17 cellular contexts compared by ENCODE assay signal in genomic region chr4:174457468-174457867, GRCh38.
A peak's percentile ranks its signal among the peaks of the same experiment; 100 is the strongest.
DNase-seq lines count a peak whose midpoint lies in the region; ATAC-seq, FAIRE-seq and TF ChIP-seq lines count a peak whose summit lies in the region.
"Had no signal": no experiment of that assay in that cellular context is flagged by ENCODE, and none has a peak within 500 bp of the region (broad histone marks: within the 10 kb centered on the region; RNA-seq: fewer than 3 reads in every experiment).

No MANE protein-coding gene starts in this region.

- no peak overlapping the region for H4K91ac ChIP-seq in H1 (replicated peaks; ENCODE audit: insufficient read length, low read length)

- H3K79me2 ChIP-seq in H1 (ENCODE audit: control insufficient read depth in 1 of 2, insufficient read depth in 2 of 2, low read length in 2 of 2) (no peaks in the 10 kb centered on the region), keratinocyte (ENCODE audit: control insufficient read depth, insufficient read depth, low read length) (no peaks in the 10 kb centered on the region)

- no peak for DNase-seq in H1 (ENCODE audit: low read depth in 1 of 2, low spot score in 2 of 2)
- no peak for DNase-seq in keratinocyte (ENCODE audit: low read depth, low spot score)
- DNase-seq in sigmoid colon, result peak; percentile 75
- no peak for DNase-seq in NCI-H345 (lab: John Stamatoyannopoulos, UW)
- DNase-seq in activated naive CD4-positive, alpha-beta T cell treated with anti-CD3 and anti-CD28 coated beads, Interleukin-2, amount 10 ng/mL, durations not matched to agents 7 days and 5 days, result no peak
- DNase-seq in type B pancreatic cell (ENCODE audit: extremely low spot score, unreplicated experiment), result no peak
- DNase-seq: DND-41, NCI-H1417, NCI-H187, NCI-H226, NCI-H524 treated with DMSO at 0.1 percent for 48 hours, PC-9, SIG-M5 had no signal

- H3K9ac ChIP-seq in H1 (replicated peaks in 1 of 4; ENCODE audit: extremely low read depth in 1 of 4, low read depth in 3 of 4, low read length in 3 of 4), result no peak overlapping the region
- H3K9ac ChIP-seq in keratinocyte (ENCODE audit: control insufficient read depth, extremely low read depth, insufficient read depth, low read length), result no peak overlapping the region

- H3K36me3 Mint-ChIP-seq in activated naive CD4-positive, alpha-beta T cell treated with anti-CD3 and anti-CD28 coated beads, Interleukin-2, amount 10 ng/mL, durations not matched to agents 7 days and 5 days, result no peaks in the 10 kb centered on the region
- no peaks in the 10 kb centered on the region for H3K36me3 Mint-ChIP-seq in type B pancreatic cell
- H3K36me3 Mint-ChIP-seq: CD14-positive monocyte had no signal

- H2AK5ac ChIP-seq in H1 (ENCODE audit: low read depth, low read length), result no peak overlapping the region

- WGBS in H1 (ENCODE audit: extremely low coverage in 1 of 2, insufficient coverage in 1 of 2, insufficient read length in 1 of 2, insufficient replicate concordance in 2 of 2, low coverage in 1 of 2, low lambda C conversion rate in 2 of 2, missing lambda C conversion rate in 1 of 2), 2 experiments, result 94% methylated on average over 6 of the region's 6 CpGs; no CpG with 5 or more reads in 1 of the 2 experiments
- WGBS in sigmoid colon, 2 donors, result 80 to 87% methylated on average over 6 of the region's 6 CpGs

- no peak overlapping the region for H3K18ac ChIP-seq in H1 (ENCODE audit: extremely low read depth, low read length)

- H4K8ac ChIP-seq in H1 (ENCODE audit: extremely low read depth, insufficient read depth, low read length), result no peak overlapping the region

- H2BK12ac ChIP-seq in H1 (ENCODE audit: low read depth, low read length), result no peak overlapping the region

- H2BK20ac ChIP-seq in H1 (ENCODE audit: low read length), result no peak overlapping the region

- no peak for TF ChIP-seq CTCF in H1 (IDR thresholded peaks at IDR 0.05; ENCODE audit: control extremely low read depth in 1 of 3, insufficient read depth in 1 of 3, low read depth in 1 of 3, low read length in 3 of 3)
- TF ChIP-seq CTCF in keratinocyte (optimal IDR thresholded peaks at IDR 0.05 in 1 of 3, IDR thresholded peaks at IDR 0.05 in 1 of 3, conservative IDR thresholded peaks at IDR 0.05 in 1 of 3; ENCODE audit: extremely low read depth in 1 of 3, insufficient read depth in 2 of 3, low read length in 3 of 3), result no peak
- no peak for TF ChIP-seq CTCF in sigmoid colon (IDR thresholded peaks at IDR 0.05)
- no peak for TF ChIP-seq CTCF in type B pancreatic cell (conservative IDR thresholded peaks at IDR 0.05)

- TF ChIP-seq POLR2A in H1 (IDR thresholded peaks at IDR 0.05; ENCODE audit: control extremely low read depth in 1 of 2, low read depth in 2 of 2, low read length in 2 of 2) (no peak), sigmoid colon (IDR thresholded peaks at IDR 0.05) (no peak)

- H3K4ac ChIP-seq in H1 (replicated peaks; ENCODE audit: insufficient read length, low read depth, low read length), result no peak overlapping the region

- H4K5ac ChIP-seq in H1 (ENCODE audit: insufficient read length, low read depth, low read length), result no peak overlapping the region

- H3K4me2 ChIP-seq in H1 (ENCODE audit: insufficient read depth in 1 of 2, low read depth in 2 of 2, low read length in 2 of 2), result no peak overlapping the region
- no peak overlapping the region for H3K4me2 ChIP-seq in keratinocyte (ENCODE audit: control insufficient read depth, extremely low read depth, insufficient read depth, low read depth, low read length)
- H3K4me2 ChIP-seq: PC-9 had no signal

- H2AFZ ChIP-seq in H1 (ENCODE audit: low read length) (peak overlapping the region; percentile 36; the same call in 1 of the 2 replicates), keratinocyte (ENCODE audit: control insufficient read depth, low read length) (peak overlapping the region; percentile 32)
- H2AFZ ChIP-seq: PC-9 had no signal

- H3K27me3 ChIP-seq in H1 (replicated peaks in 1 of 4; ENCODE audit: control insufficient read depth in 3 of 4, extremely low read depth in 1 of 4, insufficient read depth in 3 of 4, low read length in 3 of 4) (no peaks in the 10 kb centered on the region), keratinocyte (ENCODE audit: control insufficient read depth, extremely low read depth, insufficient read depth, low read length) (no peaks in the 10 kb centered on the region), sigmoid colon (no peaks in the 10 kb centered on the region)

- POLR2A ChIA-PET in H1 (lab: Charles Lee; ENCODE audit: partially characterized antibody), result no interaction called here

- H2BK5ac ChIP-seq in H1 (ENCODE audit: low read depth, low read length), result no peak overlapping the region

- H3K14ac ChIP-seq in H1 (ENCODE audit: insufficient read length), result no peak overlapping the region

- H3K27ac ChIP-seq in H1 (ENCODE audit: low read depth, low read length), result no peak overlapping the region
- no peak overlapping the region for H3K27ac ChIP-seq in keratinocyte (ENCODE audit: control insufficient read depth, insufficient read depth, low read length)
- H3K27ac ChIP-seq in sigmoid colon, result peak overlapping the region; percentile 56 to 75 (median 64)
- H3K27ac ChIP-seq: PC-9, RWPE1 had no signal

- dilution Hi-C loops in keratinocyte (cut with MboI; ENCODE audit: extremely low pct_ligation_motif_present, low sequenced_read_pairs), result no loop called here

- H3K9me3 ChIP-seq in H1 (ENCODE audit: insufficient read depth in 2 of 2, low read depth in 1 of 2, low read length in 1 of 2) (no peaks in the 10 kb centered on the region), keratinocyte (ENCODE audit: control insufficient read depth, low read depth, low read length) (no peaks in the 10 kb centered on the region), sigmoid colon (no peaks in the 10 kb centered on the region)

- no peak overlapping the region for H2BK120ac ChIP-seq in H1 (replicated peaks; ENCODE audit: low read depth, low read length)

- H3K36me3 ChIP-seq in H1 (ENCODE audit: control insufficient read depth in 2 of 4, insufficient read depth in 4 of 4, low read length in 3 of 4) (no peaks in the 10 kb centered on the region), keratinocyte (ENCODE audit: control insufficient read depth in 2 of 2, extremely low read depth in 1 of 2, insufficient read depth in 2 of 2, low read length in 2 of 2) (no peaks in the 10 kb centered on the region), sigmoid colon (no peaks in the 10 kb centered on the region)

- H4K20me1 ChIP-seq in H1 (replicated peaks in 1 of 2; ENCODE audit: control insufficient read depth in 1 of 2, insufficient read depth in 2 of 2, low read length in 2 of 2) (no peaks in the 10 kb centered on the region), keratinocyte (ENCODE audit: control insufficient read depth, extremely low read depth, insufficient read depth, low read length) (no peaks in the 10 kb centered on the region)

- no peaks in the 10 kb centered on the region for H3K4me1 Mint-ChIP-seq in activated naive CD4-positive, alpha-beta T cell treated with anti-CD3 and anti-CD28 coated beads, Interleukin-2, amount 10 ng/mL, durations not matched to agents 7 days and 5 days
- H3K4me1 Mint-ChIP-seq in type B pancreatic cell (ENCODE audit: unreplicated experiment), result no peaks in the 10 kb centered on the region
- H3K4me1 Mint-ChIP-seq: CD14-positive monocyte had no signal

- FAIRE-seq in H1 (lab: Jason Lieb, UNC), result no peak
- FAIRE-seq in keratinocyte (lab: Jason Lieb, UNC), result no peak

- H3K79me1 ChIP-seq in H1 (ENCODE audit: low read depth, low read length), result no peaks in the 10 kb centered on the region

- H3K4me3 Mint-ChIP-seq in activated naive CD4-positive, alpha-beta T cell treated with anti-CD3 and anti-CD28 coated beads, Interleukin-2, amount 10 ng/mL, durations not matched to agents 7 days and 5 days, result no peak overlapping the region
- no peak overlapping the region for H3K4me3 Mint-ChIP-seq in type B pancreatic cell
- H3K4me3 Mint-ChIP-seq: CD14-positive monocyte had no signal

- CTCF ChIA-PET in H1 (lab: Charles Lee; ENCODE audit: partially characterized antibody), result interaction anchor here (0.8 to 1.4 kb wide), 3 partner anchors 9 to 126 kb away, joined by 3 to 4 read pairs (median 3); no protein-coding TSS in a partner anchor
- CTCF ChIA-PET in activated naive CD4-positive, alpha-beta T cell treated with anti-CD3 and anti-CD28 coated beads, Interleukin-2, amount 10 ng/mL, durations not matched to agents 7 days and 5 days (lab: Charles Lee), result interaction anchor here (0.6 to 1.6 kb wide), 2 partner anchors 11 to 14 kb away, joined by 3 to 5 read pairs; no protein-coding TSS in a partner anchor

- H2BK15ac ChIP-seq in H1 (ENCODE audit: low read length), result no peak overlapping the region

- H3K9me3 Mint-ChIP-seq in activated naive CD4-positive, alpha-beta T cell treated with anti-CD3 and anti-CD28 coated beads, Interleukin-2, amount 10 ng/mL, durations not matched to agents 7 days and 5 days, result no peaks in the 10 kb centered on the region
- H3K9me3 Mint-ChIP-seq in type B pancreatic cell, result peaks cover 5% of the 10 kb centered on the region

- TF ChIP-seq EP300 in H1 (IDR thresholded peaks at IDR 0.05; ENCODE audit: borderline replicate concordance in 1 of 2, low read depth in 2 of 2, low read length in 2 of 2), result no peak
- TF ChIP-seq EP300 in sigmoid colon (IDR thresholded peaks at IDR 0.05), result peak in 1 of 4 donors; percentile 41

- no peak overlapping the region for H3K27ac Mint-ChIP-seq in activated naive CD4-positive, alpha-beta T cell treated with anti-CD3 and anti-CD28 coated beads, Interleukin-2, amount 10 ng/mL, durations not matched to agents 7 days and 5 days
- no peak overlapping the region for H3K27ac Mint-ChIP-seq in type B pancreatic cell
- H3K27ac Mint-ChIP-seq: CD14-positive monocyte had no signal

- TF ChIP-seq RAD21 in H1 (IDR thresholded peaks at IDR 0.05 in 1 of 2, conservative IDR thresholded peaks at IDR 0.05 in 1 of 2; ENCODE audit: low read depth in 2 of 2, low read length in 2 of 2), result no peak

- H3K56ac ChIP-seq in H1 (replicated peaks; ENCODE audit: insufficient read length, low read depth, low read length), result no peak overlapping the region

- intact Hi-C loops in sigmoid colon (cut with DNase I), result loop anchor here (1.0 to 10.0 kb wide), 2 partner anchors 65 to 233 kb away; partner anchors contain the start of gene HPGD

- H3K4me3 ChIP-seq in H1 (ENCODE audit: extremely low read depth in 1 of 4, insufficient read depth in 2 of 4, low read depth in 3 of 4, low read length in 4 of 4), result no peak overlapping the region
- H3K4me3 ChIP-seq in keratinocyte (ENCODE audit: control insufficient read depth in 2 of 3, extremely low read depth in 1 of 3, insufficient read depth in 2 of 3, low read depth in 1 of 3, low read length in 3 of 3), result no peak overlapping the region
- H3K4me3 ChIP-seq in sigmoid colon, result no peak overlapping the region
- H3K4me3 ChIP-seq: PC-9 had no signal

- H3K4me1 ChIP-seq in H1 (replicated peaks in 1 of 4; ENCODE audit: control insufficient read depth in 3 of 4, insufficient read depth in 4 of 4, low read length in 3 of 4) (peaks cover 0 to 4% (median 1%) of the 10 kb centered on the region in 4 experiments; a peak in 1 of 7 replicates), keratinocyte (ENCODE audit: control insufficient read depth, extremely low read depth, insufficient read depth, low read length) (no peaks in the 10 kb centered on the region), sigmoid colon (peaks cover 0 to 82% (median 43%) of the 10 kb centered on the region in 4 donors)

- no peaks in the 10 kb centered on the region for H3K9me1 ChIP-seq in keratinocyte (ENCODE audit: control insufficient read depth, extremely low read depth, insufficient read depth, low read length)

- ATAC-seq in GM19023 (IDR thresholded peaks at IDR 0.05; ENCODE audit: unreplicated experiment), result no peak
- ATAC-seq: SK-N-SH treated with all-trans-retinoic acid at 6 μM for 48 hours had no signal

- no peaks in the 10 kb centered on the region for H3K27me3 Mint-ChIP-seq in activated naive CD4-positive, alpha-beta T cell treated with anti-CD3 and anti-CD28 coated beads, Interleukin-2, amount 10 ng/mL, durations not matched to agents 7 days and 5 days
- H3K27me3 Mint-ChIP-seq in type B pancreatic cell, result no peaks in the 10 kb centered on the region

- no peaks in the 10 kb centered on the region for H3K23me2 ChIP-seq in H1 (ENCODE audit: low read depth, low read length)

- H3K23ac ChIP-seq in H1 (ENCODE audit: insufficient read length), result no peak overlapping the region

Comparison
In these comparisons a context has a peak if more than half of its experiments do, and no peak if none do; other contexts are left out.
1. H3K27ac ChIP-seq: peak in sigmoid colon (4 of 4); none in H1 (single experiment) and keratinocyte (single experiment).